In the genomic region with DNA sequence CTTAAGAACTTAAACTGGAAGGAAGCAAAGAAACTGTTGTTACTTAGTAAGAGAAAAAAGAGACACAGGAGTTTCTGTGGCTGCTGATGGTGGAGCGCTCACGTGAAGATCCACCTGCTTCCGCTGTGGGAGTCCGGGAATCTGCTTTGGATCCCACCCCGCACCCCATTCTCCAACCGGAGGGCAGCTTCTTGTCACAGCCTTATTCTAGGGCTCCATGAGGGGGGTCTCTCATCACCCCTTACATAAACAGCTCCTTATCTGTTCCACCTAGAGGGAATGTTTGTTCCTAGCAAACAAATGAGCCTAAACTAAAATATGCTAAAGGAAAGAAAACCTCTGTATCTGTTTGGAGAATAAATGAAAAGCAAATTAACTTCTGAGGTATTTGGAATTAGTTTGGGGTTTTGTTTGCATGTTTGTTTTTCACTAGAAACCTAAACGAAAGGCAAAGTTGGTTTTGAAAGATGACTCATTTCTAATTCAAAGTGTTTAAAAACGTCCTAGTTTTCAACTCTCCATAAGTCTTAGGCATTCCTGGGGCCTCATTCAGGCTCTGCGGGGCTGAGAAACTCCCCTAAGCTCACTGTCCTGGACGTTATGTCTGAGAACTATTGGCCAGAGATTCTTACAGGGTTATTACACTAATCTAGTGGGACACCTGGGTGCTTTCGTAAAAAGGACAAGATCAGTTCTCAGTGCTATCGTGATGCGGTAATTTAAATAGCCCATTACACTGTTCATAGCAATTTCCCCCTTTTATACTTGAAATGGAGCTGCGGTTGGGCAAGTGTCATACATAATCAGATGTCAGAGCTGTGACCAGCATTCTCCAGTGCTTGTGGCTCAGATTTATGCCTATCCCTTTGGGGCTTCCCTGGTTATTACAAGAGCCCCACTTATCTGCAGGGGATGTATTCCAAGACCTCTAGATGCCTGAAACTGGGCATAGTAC, we compare ENCODE assay signal across 1 cellular context.
A peak's percentile ranks its signal among the peaks of the same experiment; 100 is the strongest.
TF ChIP-seq lines count a peak whose summit lies in the region.

No MANE protein-coding gene starts in this region.

TF ChIP-seq in HepG2, 621 proteins besides CTCF, POLR2A, EP300 and RAD21 (continued from another document):
- 0 out of 2 replicates have a peak, but pooled peaks have one; percentile 27 for TF ChIP-seq ZBTB10 (CRISPR knock-in tag; IDR thresholded peaks at IDR 0.05; ENCODE audit: borderline replicate concordance)
- no peak for TF ChIP-seq ZSCAN29 (CRISPR knock-in tag; conservative IDR thresholded peaks at IDR 0.05)
- no peak for TF ChIP-seq KDM3A (CRISPR knock-in tag; IDR thresholded peaks at IDR 0.05; ENCODE audit: low read depth)
- TF ChIP-seq FOXA1 (IDR thresholded peaks at IDR 0.05) = no peak
- peak; percentile 24; the same call in 1 of the 2 replicates for TF ChIP-seq FOXA1 (CRISPR knock-in tag; IDR thresholded peaks at IDR 0.05)
- TF ChIP-seq ISL2 (CRISPR knock-in tag; IDR thresholded peaks at IDR 0.05) = 0 out of 2 replicates have a peak, but pooled peaks have one; percentile 15
- 0 out of 2 replicates have a peak, but pooled peaks have one; percentile 7 for TF ChIP-seq LCORL (IDR thresholded peaks at IDR 0.05)
- no peak for TF ChIP-seq LCORL (CRISPR knock-in tag; IDR thresholded peaks at IDR 0.05)
- no peak for TF ChIP-seq ZNF790 (CRISPR knock-in tag; IDR thresholded peaks at IDR 0.05; ENCODE audit: borderline replicate concordance)
- TF ChIP-seq XRCC5 (optimal IDR thresholded peaks at IDR 0.05; ENCODE audit: low read length) = peak; percentile 23
- TF ChIP-seq, protein P1, sequence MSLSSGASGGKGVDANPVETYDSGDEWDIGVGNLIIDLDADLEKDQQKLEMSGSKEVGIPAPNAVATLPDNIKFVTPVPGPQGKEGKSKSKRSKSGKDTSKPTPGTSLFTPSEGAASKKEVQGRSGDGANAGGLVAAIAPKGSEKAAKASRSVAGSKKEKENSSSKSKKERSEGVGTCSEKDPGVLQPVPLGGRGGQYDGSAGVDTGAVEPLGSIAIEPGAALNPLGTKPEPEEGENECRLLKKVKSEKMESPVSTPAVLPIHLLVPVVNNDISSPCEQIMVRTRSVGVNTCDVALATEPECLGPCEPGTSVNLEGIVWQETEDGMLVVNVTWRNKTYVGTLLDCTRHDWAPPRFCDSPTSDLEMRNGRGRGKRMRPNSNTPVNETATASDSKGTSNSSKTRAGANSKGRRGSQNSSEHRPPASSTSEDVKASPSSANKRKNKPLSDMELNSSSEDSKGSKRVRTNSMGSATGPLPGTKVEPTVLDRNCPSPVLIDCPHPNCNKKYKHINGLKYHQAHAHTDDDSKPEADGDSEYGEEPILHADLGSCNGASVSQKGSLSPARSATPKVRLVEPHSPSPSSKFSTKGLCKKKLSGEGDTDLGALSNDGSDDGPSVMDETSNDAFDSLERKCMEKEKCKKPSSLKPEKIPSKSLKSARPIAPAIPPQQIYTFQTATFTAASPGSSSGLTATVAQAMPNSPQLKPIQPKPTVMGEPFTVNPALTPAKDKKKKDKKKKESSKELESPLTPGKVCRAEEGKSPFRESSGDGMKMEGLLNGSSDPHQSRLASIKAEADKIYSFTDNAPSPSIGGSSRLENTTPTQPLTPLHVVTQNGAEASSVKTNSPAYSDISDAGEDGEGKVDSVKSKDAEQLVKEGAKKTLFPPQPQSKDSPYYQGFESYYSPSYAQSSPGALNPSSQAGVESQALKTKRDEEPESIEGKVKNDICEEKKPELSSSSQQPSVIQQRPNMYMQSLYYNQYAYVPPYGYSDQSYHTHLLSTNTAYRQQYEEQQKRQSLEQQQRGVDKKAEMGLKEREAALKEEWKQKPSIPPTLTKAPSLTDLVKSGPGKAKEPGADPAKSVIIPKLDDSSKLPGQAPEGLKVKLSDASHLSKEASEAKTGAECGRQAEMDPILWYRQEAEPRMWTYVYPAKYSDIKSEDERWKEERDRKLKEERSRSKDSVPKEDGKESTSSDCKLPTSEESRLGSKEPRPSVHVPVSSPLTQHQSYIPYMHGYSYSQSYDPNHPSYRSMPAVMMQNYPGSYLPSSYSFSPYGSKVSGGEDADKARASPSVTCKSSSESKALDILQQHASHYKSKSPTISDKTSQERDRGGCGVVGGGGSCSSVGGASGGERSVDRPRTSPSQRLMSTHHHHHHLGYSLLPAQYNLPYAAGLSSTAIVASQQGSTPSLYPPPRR (CRISPR knock-in tag; IDR thresholded peaks at IDR 0.05; ENCODE audit: borderline replicate concordance) = peak; percentile 82; the same call in 1 of the 2 replicates
- TF ChIP-seq, protein P2, sequence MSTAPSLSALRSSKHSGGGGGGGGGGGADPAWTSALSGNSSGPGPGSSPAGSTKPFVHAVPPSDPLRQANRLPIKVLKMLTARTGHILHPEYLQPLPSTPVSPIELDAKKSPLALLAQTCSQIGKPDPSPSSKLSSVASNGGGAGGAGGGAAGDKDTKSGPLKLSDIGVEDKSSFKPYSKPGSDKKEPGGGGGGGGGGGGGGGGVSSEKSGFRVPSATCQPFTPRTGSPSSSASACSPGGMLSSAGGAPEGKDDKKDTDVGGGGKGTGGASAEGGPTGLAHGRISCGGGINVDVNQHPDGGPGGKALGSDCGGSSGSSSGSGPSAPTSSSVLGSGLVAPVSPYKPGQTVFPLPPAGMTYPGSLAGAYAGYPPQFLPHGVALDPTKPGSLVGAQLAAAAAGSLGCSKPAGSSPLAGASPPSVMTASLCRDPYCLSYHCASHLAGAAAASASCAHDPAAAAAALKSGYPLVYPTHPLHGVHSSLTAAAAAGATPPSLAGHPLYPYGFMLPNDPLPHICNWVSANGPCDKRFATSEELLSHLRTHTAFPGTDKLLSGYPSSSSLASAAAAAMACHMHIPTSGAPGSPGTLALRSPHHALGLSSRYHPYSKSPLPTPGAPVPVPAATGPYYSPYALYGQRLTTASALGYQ (CRISPR knock-in tag; IDR thresholded peaks at IDR 0.05) = peak; percentile 70
- no peak for TF ChIP-seq ZBTB38 (CRISPR knock-in tag; IDR thresholded peaks at IDR 0.05)
- TF ChIP-seq ETV5 (CRISPR knock-in tag; IDR thresholded peaks at IDR 0.05; ENCODE audit: borderline replicate concordance) = peak; percentile 25; the same call in 1 of the 2 replicates
- TF ChIP-seq GABPB1 (CRISPR knock-in tag; IDR thresholded peaks at IDR 0.05) = 0 out of 2 replicates have a peak, but pooled peaks have one; percentile 20
- peak; percentile 42; the same call in 1 of the 2 replicates for TF ChIP-seq NFIC (IDR thresholded peaks at IDR 0.05; ENCODE audit: low read length)
- TF ChIP-seq, protein P3, sequence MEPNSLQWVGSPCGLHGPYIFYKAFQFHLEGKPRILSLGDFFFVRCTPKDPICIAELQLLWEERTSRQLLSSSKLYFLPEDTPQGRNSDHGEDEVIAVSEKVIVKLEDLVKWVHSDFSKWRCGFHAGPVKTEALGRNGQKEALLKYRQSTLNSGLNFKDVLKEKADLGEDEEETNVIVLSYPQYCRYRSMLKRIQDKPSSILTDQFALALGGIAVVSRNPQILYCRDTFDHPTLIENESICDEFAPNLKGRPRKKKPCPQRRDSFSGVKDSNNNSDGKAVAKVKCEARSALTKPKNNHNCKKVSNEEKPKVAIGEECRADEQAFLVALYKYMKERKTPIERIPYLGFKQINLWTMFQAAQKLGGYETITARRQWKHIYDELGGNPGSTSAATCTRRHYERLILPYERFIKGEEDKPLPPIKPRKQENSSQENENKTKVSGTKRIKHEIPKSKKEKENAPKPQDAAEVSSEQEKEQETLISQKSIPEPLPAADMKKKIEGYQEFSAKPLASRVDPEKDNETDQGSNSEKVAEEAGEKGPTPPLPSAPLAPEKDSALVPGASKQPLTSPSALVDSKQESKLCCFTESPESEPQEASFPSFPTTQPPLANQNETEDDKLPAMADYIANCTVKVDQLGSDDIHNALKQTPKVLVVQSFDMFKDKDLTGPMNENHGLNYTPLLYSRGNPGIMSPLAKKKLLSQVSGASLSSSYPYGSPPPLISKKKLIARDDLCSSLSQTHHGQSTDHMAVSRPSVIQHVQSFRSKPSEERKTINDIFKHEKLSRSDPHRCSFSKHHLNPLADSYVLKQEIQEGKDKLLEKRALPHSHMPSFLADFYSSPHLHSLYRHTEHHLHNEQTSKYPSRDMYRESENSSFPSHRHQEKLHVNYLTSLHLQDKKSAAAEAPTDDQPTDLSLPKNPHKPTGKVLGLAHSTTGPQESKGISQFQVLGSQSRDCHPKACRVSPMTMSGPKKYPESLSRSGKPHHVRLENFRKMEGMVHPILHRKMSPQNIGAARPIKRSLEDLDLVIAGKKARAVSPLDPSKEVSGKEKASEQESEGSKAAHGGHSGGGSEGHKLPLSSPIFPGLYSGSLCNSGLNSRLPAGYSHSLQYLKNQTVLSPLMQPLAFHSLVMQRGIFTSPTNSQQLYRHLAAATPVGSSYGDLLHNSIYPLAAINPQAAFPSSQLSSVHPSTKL (CRISPR knock-in tag; IDR thresholded peaks at IDR 0.05) = peak; percentile 38; the same call in 1 of the 2 replicates
- peak; percentile 59; the same call in 1 of the 2 replicates for TF ChIP-seq GATAD2A (CRISPR knock-in tag; IDR thresholded peaks at IDR 0.05)
- no peak for TF ChIP-seq ONECUT2 (CRISPR knock-in tag; IDR thresholded peaks at IDR 0.05)
- no peak for TF ChIP-seq KDM2A (CRISPR knock-in tag; IDR thresholded peaks at IDR 0.05; ENCODE audit: borderline replicate concordance, low read depth)
- TF ChIP-seq MEIS2 (CRISPR knock-in tag; IDR thresholded peaks at IDR 0.05) = no peak
- TF ChIP-seq, protein P4, sequence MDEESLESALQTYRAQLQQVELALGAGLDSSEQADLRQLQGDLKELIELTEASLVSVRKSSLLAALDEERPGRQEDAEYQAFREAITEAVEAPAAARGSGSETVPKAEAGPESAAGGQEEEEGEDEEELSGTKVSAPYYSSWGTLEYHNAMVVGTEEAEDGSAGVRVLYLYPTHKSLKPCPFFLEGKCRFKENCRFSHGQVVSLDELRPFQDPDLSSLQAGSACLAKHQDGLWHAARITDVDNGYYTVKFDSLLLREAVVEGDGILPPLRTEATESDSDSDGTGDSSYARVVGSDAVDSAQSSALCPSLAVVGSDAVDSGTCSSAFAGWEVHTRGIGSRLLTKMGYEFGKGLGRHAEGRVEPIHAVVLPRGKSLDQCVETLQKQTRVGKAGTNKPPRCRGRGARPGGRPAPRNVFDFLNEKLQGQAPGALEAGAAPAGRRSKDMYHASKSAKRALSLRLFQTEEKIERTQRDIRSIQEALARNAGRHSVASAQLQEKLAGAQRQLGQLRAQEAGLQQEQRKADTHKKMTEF (CRISPR knock-in tag; IDR thresholded peaks at IDR 0.05) = peak; percentile 15; the same call in 1 of the 2 replicates
- TF ChIP-seq GMEB1 (CRISPR knock-in tag; IDR thresholded peaks at IDR 0.05; ENCODE audit: borderline replicate concordance) = no peak
- peak; percentile 66 for TF ChIP-seq FOXA3 (CRISPR knock-in tag; IDR thresholded peaks at IDR 0.05)
- TF ChIP-seq GFI1 (CRISPR knock-in tag; IDR thresholded peaks at IDR 0.05; ENCODE audit: borderline replicate concordance) = peak; percentile 63; the same call in 1 of the 2 replicates
- TF ChIP-seq TCF7 (IDR thresholded peaks at IDR 0.05; ENCODE audit: low read depth) = 0 out of 2 replicates have a peak, but pooled peaks have one; percentile 44
